8 cellular contexts compared by ENCODE assay signal in genomic region chr1:226827458-226827857, GRCh38. TPM values are rescaled to one million over a fixed set of nuclear protein-coding genes. Genes with fewer than 3 reads are reported as not detected.
DNase-seq lines count a peak whose midpoint lies in the region; ATAC-seq and TF ChIP-seq lines count a peak whose summit lies in the region.

No MANE protein-coding gene starts in this region.

- H3K14ac ChIP-seq in H9 (ENCODE audit: insufficient read depth, low read length) = no peak overlapping the region

- no peak overlapping the region for H3K27ac ChIP-seq in H9 (ENCODE audit: insufficient read length, low read depth, low read length)
- peak overlapping the region; percentile 70 for H3K27ac ChIP-seq in skeletal muscle tissue (ENCODE audit: low read depth, low read length)

- no peak overlapping the region for H3K4ac ChIP-seq in H9 (ENCODE audit: low read depth, low read length)

- peaks cover 4% of the 10 kb centered on the region in 2 experiments; a peak in 3 of 5 replicates for H3K9me3 Mint-ChIP-seq in H9

- H3K36me3 Mint-ChIP-seq in H9 (ENCODE audit: insufficient read depth in 1 of 3, low read depth in 3 of 3) = 0 out of 7 replicates have a peak, but pooled peaks cover 0 to 3% (median 0%) of the 10 kb centered on the region in 3 experiments

- H3K9ac ChIP-seq in H9 (ENCODE audit: extremely low read depth, insufficient read length, low read length) = no peak overlapping the region
- peak overlapping the region; percentile 57 to 87 (median 79) for H3K9ac ChIP-seq in skeletal muscle tissue (ENCODE audit: low read depth in 1 of 3, low read length in 3 of 3)

- no peak overlapping the region for H3K23ac ChIP-seq in H9 (ENCODE audit: insufficient read length, low read depth, low read length)

- H2BK120ac ChIP-seq in H9 (ENCODE audit: low read depth, low read length, poor library complexity, severe bottlenecking) = no peak overlapping the region

- H3K4me1 ChIP-seq in H9 (ENCODE audit: insufficient read depth, low read length) = no peaks in the 10 kb centered on the region
- peaks cover 8 to 11% (median 10%) of the 10 kb centered on the region in 3 donors for H3K4me1 ChIP-seq in skeletal muscle tissue (ENCODE audit: control insufficient read depth in 3 of 3, insufficient read depth in 3 of 3, low read length in 3 of 3)

- ATAC-seq in HG02840 (IDR thresholded peaks at IDR 0.05; ENCODE audit: low FRiP score, unreplicated experiment) = no peak
- no peak for ATAC-seq in GM21717 (IDR thresholded peaks at IDR 0.05; ENCODE audit: unreplicated experiment)

- no peak overlapping the region for H2AK5ac ChIP-seq in H9 (ENCODE audit: insufficient read length, low read length)

- no peak overlapping the region for H3K4me2 ChIP-seq in H9 (ENCODE audit: insufficient read depth, insufficient read length, low read length)

- no peak overlapping the region; a peak in 1 of 7 replicates for H3K27ac Mint-ChIP-seq in H9

- no peak overlapping the region for H3K56ac ChIP-seq in H9 (ENCODE audit: insufficient read length, low read depth, low read length)

- H4K8ac ChIP-seq in H9 (replicated peaks; ENCODE audit: insufficient read length, low read depth, low read length) = no peak overlapping the region

- no CpG with 5 or more reads among the region's 11 CpGs for WGBS in H9 (ENCODE audit: extremely low coverage, insufficient read length, low lambda C conversion rate)

- H3K79me1 ChIP-seq in H9 (ENCODE audit: insufficient read depth, low read depth, low read length, poor library complexity, severe bottlenecking) = no peaks in the 10 kb centered on the region

- H2BK12ac ChIP-seq in H9 (ENCODE audit: insufficient read length, low read depth, low read length) = no peak overlapping the region

- no peaks in the 10 kb centered on the region for H3K23me2 ChIP-seq in H9 (ENCODE audit: insufficient read length, low read depth, low read length, poor library complexity, severe bottlenecking)

- no peak overlapping the region for H2BK15ac ChIP-seq in H9 (ENCODE audit: low read depth, low read length)

- H3K4me3 ChIP-seq in fibroblast of villous mesenchyme (ENCODE audit: low read depth, low read length) (no peak overlapping the region), skeletal muscle tissue (ENCODE audit: low read length in 3 of 3) (peak overlapping the region in 2 of 3 donors; percentile 0 to 72)

- H4K91ac ChIP-seq in H9 (ENCODE audit: insufficient read length, low read depth, low read length) = no peak overlapping the region

- no peak overlapping the region for H2BK20ac ChIP-seq in H9 (ENCODE audit: low read depth, low read length, poor library complexity, severe bottlenecking)

- H3K27me3 ChIP-seq in H9 (ENCODE audit: insufficient read depth, low read length) (no peaks in the 10 kb centered on the region), skeletal muscle tissue (ENCODE audit: control insufficient read depth in 3 of 3, insufficient read depth in 3 of 3, low read length in 3 of 3) (no peaks in the 10 kb centered on the region)

- H3K79me2 ChIP-seq in H9 (ENCODE audit: insufficient read depth, low read length) = no peaks in the 10 kb centered on the region

- H3K36me3 ChIP-seq in skeletal muscle tissue (ENCODE audit: control insufficient read depth in 3 of 3, insufficient read depth in 3 of 3, low read length in 3 of 3) = no peaks in the 10 kb centered on the region

- H3K27me3 Mint-ChIP-seq in H9 (ENCODE audit: low read depth) = peaks cover 5% of the 10 kb centered on the region

- H3K9me3 ChIP-seq in H9 (ENCODE audit: control insufficient read depth, low read depth, low read length) = no peaks in the 10 kb centered on the region
- H3K9me3 ChIP-seq in skeletal muscle tissue (ENCODE audit: control insufficient read depth in 3 of 3, low read length in 3 of 3) = no peaks in the 10 kb centered on the region

- peak; percentile 55 for DNase-seq in H9
- peak; percentile 15 for DNase-seq in activated CD4-positive, alpha-beta T cell treated with anti-CD3 and anti-CD28 coated beads, Interleukin-2, amount 50 U/mL, for 1 hour
- peak; percentile 32 for DNase-seq in fibroblast of villous mesenchyme (ENCODE audit: low read depth)
- no peak for DNase-seq in activated effector memory CD4-positive, alpha-beta T cell treated with Interleukin-2 at 50 U/mL for 16 hours
- no peak for DNase-seq in NCI-H526 (lab: John Stamatoyannopoulos, UW)

- H3K4me3 Mint-ChIP-seq in H9 = no peak overlapping the region

- H2BK5ac ChIP-seq in H9 (ENCODE audit: insufficient read length, low read length) = no peak overlapping the region

- H3K4me1 Mint-ChIP-seq in H9 = peaks cover 9 to 17% of the 10 kb centered on the region in 2 experiments

- TF ChIP-seq CTCF in H9 (conservative IDR thresholded peaks at IDR 0.05) = no peak
- TF ChIP-seq CTCF in fibroblast of villous mesenchyme (IDR thresholded peaks at IDR 0.05; ENCODE audit: insufficient read depth, low read depth, low read length) = no peak

- H3T11ph ChIP-seq in H9 (ENCODE audit: low read length) = no peak overlapping the region

- H3K18ac ChIP-seq in H9 (ENCODE audit: insufficient read length, low read depth, low read length) = no peak overlapping the region

- no peaks in the 10 kb centered on the region for H4K20me1 ChIP-seq in H9 (ENCODE audit: control insufficient read depth, insufficient read depth, insufficient read length)

- H4K5ac ChIP-seq in H9 (ENCODE audit: insufficient read length, low read depth, low read length) = no peak overlapping the region

- no peak overlapping the region for H2AFZ ChIP-seq in H9 (ENCODE audit: low read length)

RNA-seq across cellular contexts. Expression of gene PSEN2, which starts 43.0 kb away (rescaled TPM):
- total RNA-seq in H9 (2021) (17.4 and 19.8 TPM in 2 replicates), fibroblast of villous mesenchyme (16.0 and 20.6 TPM in 2 replicates), skeletal muscle tissue (173 TPM)

Comparison
In these comparisons a context has a peak if more than half of its experiments do, and no peak if none do; other contexts are left out.
1. DNase-seq: peak in H9 (single experiment), activated CD4-positive, alpha-beta T cell treated with anti-CD3 and anti-CD28 coated beads, Interleukin-2, amount 50 U/mL, for 1 hour (single experiment) and fibroblast of villous mesenchyme (single experiment); none in activated effector memory CD4-positive, alpha-beta T cell treated with Interleukin-2 at 50 U/mL for 16 hours (single experiment) and NCI-H526 (0 of 2).